In genomic region chr4:160371446-160371845, GRCh38 we compare ENCODE assay signal across 8 cellular contexts.
"Had no signal": no experiment of that assay in that cellular context is flagged by ENCODE, and none has a peak within 500 bp of the region (broad histone marks: within the 10 kb centered on the region; RNA-seq: fewer than 3 reads in every experiment).

No MANE protein-coding gene starts in this region.

- ATAC-seq: HCT116, K562 had no signal

- H3K4me3 Mint-ChIP-seq: HFFc6 had no signal

- H3K9ac ChIP-seq: GM23248 had no signal

- H3K27ac ChIP-seq: GM23248 had no signal

- H3K4me3 ChIP-seq: GM23248, HAP-1, K562 had no signal

- DNase-seq: GM23248, GOT3, H7, HFFc6, IMR-90 had no signal

- H3K36me3 ChIP-seq: HAP-1 had no signal

- H3K9me3 ChIP-seq: HAP-1 had no signal

- H2AFZ ChIP-seq: GM23248 had no signal

- H3K27ac Mint-ChIP-seq: HFFc6 had no signal

- H3K4me1 ChIP-seq: HAP-1 had no signal
